Comparison of ENCODE assay signal across 1 cellular context in the genomic region with DNA sequence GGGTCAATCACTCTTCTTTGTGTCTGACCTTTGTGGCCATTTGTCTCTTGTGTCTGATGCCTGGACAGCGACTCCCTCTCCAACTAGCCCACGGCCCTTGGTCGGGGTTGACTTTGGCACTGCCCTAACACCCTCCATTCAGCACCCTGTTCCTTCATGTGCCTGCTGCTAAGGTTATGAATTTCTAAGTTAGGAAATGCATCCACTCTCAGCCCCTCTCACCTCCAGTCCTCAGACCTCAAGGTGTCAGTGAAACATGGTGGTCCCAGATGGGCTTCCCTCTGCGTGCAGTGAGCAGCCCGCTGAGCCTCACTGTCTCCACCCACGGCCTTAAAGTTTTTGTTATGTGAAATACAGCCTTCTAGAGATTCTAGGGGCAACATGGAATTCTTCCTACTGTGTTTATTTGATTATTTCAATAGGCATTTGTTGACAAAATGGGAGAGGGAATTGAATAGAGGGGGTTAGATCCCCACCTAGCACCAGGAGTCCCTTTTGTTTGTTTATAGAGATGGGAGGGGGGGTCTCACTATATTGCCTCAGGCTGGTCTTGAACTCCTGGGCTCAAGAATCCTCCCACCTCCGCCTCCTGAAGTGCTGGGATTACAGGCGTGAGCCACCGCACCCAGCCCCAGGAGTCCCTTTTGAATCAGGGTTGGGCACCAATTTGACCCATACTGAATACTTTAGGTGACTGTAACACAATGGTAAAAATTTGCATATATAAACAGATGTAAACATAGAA.
TF ChIP-seq lines count a peak whose summit lies in the region.

No MANE protein-coding gene starts in this region.

TF ChIP-seq in H1, 55 proteins besides CTCF, POLR2A, EP300 and RAD21:
- no peak for TF ChIP-seq GABPA (IDR thresholded peaks at IDR 0.05; ENCODE audit: borderline replicate concordance, insufficient read depth, low read length)
- 0 out of 2 replicates have a peak, but pooled peaks have one; percentile 28 for TF ChIP-seq TEAD4 (IDR thresholded peaks at IDR 0.05; ENCODE audit: low read depth, low read length)
- no peak for TF ChIP-seq CHD7 (IDR thresholded peaks at IDR 0.05; ENCODE audit: insufficient replicate concordance, low read length)
- no peak for TF ChIP-seq GTF2F1 (IDR thresholded peaks at IDR 0.05; ENCODE audit: borderline replicate concordance, low read depth, low read length)
- TF ChIP-seq SP2 (IDR thresholded peaks at IDR 0.05; ENCODE audit: low read length): no peak
- TF ChIP-seq SUZ12 (IDR thresholded peaks at IDR 0.05; ENCODE audit: low read length): no peak
- TF ChIP-seq, protein P1, sequence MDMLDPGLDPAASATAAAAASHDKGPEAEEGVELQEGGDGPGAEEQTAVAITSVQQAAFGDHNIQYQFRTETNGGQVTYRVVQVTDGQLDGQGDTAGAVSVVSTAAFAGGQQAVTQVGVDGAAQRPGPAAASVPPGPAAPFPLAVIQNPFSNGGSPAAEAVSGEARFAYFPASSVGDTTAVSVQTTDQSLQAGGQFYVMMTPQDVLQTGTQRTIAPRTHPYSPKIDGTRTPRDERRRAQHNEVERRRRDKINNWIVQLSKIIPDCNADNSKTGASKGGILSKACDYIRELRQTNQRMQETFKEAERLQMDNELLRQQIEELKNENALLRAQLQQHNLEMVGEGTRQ (IDR thresholded peaks at IDR 0.05; ENCODE audit: low read length): no peak
- no peak for TF ChIP-seq RBBP5 (IDR thresholded peaks at IDR 0.05; ENCODE audit: borderline replicate concordance, low read depth, low read length)
- peak in 1 of 2 experiments; percentile 4; a peak in 1 of 4 replicates for TF ChIP-seq HDAC2 (IDR thresholded peaks at IDR 0.05; ENCODE audit: borderline replicate concordance in 1 of 2, low read depth in 2 of 2, low read length in 2 of 2)
- no peak for TF ChIP-seq CEBPB (IDR thresholded peaks at IDR 0.05; ENCODE audit: low read depth, low read length)
- no peak for TF ChIP-seq SIN3A (conservative IDR thresholded peaks at IDR 0.05 in 1 of 2, IDR thresholded peaks at IDR 0.05 in 1 of 2; ENCODE audit: low read depth in 1 of 2, low read length in 2 of 2)
- no peak for TF ChIP-seq KDM5A (IDR thresholded peaks at IDR 0.05; ENCODE audit: low read length)
- no peak for TF ChIP-seq POLR2AphosphoS5 (IDR thresholded peaks at IDR 0.05; ENCODE audit: low read depth, low read length)
TF ChIP-seq in H1: peak in this region for 2.
